ENCODE assay signal across 9 cellular contexts in genomic region chr20:52405417-52405816, GRCh38.
A peak's percentile ranks its signal among the peaks of the same experiment; 100 is the strongest.
DNase-seq lines count a peak whose midpoint lies in the region; ATAC-seq lines count a peak whose summit lies in the region.
"Had no signal": no experiment of that assay in that cellular context is flagged by ENCODE, and none has a peak within 500 bp of the region (broad histone marks: within the 10 kb centered on the region; RNA-seq: fewer than 3 reads in every experiment).

No MANE protein-coding gene starts in this region.

- DNase-seq in M059J (ENCODE audit: low read depth) (peak; percentile 19), NCI-H2029 (lab: John Stamatoyannopoulos, UW) (no peak), NCI-H2107 (lab: John Stamatoyannopoulos, UW) (no peak)
- DNase-seq in central memory CD4-positive, alpha-beta T cell, result peak; percentile 59
- DNase-seq in stimulated activated CD4-positive, alpha-beta T cell treated with anti-CD3 and anti-CD28 coated beads, Interleukin-12 subunit alpha, Interleukin-12 subunit beta, amount 100 ng/mL, for 4 hours, result no peak
- DNase-seq: DND-41 had no signal

- ATAC-seq in GM18498 (IDR thresholded peaks at IDR 0.05; ENCODE audit: unreplicated experiment) (peak; percentile 77), GM21390 (IDR thresholded peaks at IDR 0.05; ENCODE audit: unreplicated experiment) (peak; percentile 79), esophagus mucosa (no peak)

Comparison
In these comparisons a context has a peak if more than half of its experiments do, and no peak if none do; other contexts are left out.
1. DNase-seq: peak in M059J (single experiment) and central memory CD4-positive, alpha-beta T cell (single experiment); none in NCI-H2029 (single experiment), NCI-H2107 (single experiment) and stimulated activated CD4-positive, alpha-beta T cell treated with anti-CD3 and anti-CD28 coated beads, Interleukin-12 subunit alpha, Interleukin-12 subunit beta, amount 100 ng/mL, for 4 hours (single experiment).